In genomic region chr12:1481326-1481725, GRCh38 we compare ENCODE assay signal across 14 cellular contexts.
"Had no signal": no experiment of that assay in that cellular context is flagged by ENCODE, and none has a peak within 500 bp of the region (broad histone marks: within the 10 kb centered on the region; RNA-seq: fewer than 3 reads in every experiment).

No MANE protein-coding gene starts in this region.

- H3K4me1 ChIP-seq: parathyroid adenoma, sigmoid colon, thyroid gland had no signal

- H3K36me3 ChIP-seq: sigmoid colon, thyroid gland had no signal

- H3K4me3 ChIP-seq: dorsolateral prefrontal cortex, sigmoid colon, SK-N-MC, thyroid gland had no signal

- H3K9me3 ChIP-seq: sigmoid colon, thyroid gland had no signal

- ATAC-seq: stimulated activated effector memory CD8-positive, alpha-beta T cell treated with anti-CD3 and anti-CD28 coated beads, Interleukin-12 subunit alpha, Interleukin-12 subunit beta, amount 100 ng/mL, for 72 hours had no signal

- DNase-seq: activated CD4-positive, alpha-beta T cell treated with anti-CD3 and anti-CD28 coated beads, Interleukin-2, amount 50 U/mL, for 48 hours; activated CD4-positive, CD25-positive, alpha-beta regulatory T cell treated with anti-CD3 and anti-CD28 coated beads, Interleukin-2, amount 50 U/mL, for 72 hours; activated effector memory CD4-positive, alpha-beta T cell treated with Interleukin-2 at 50 U/mL for 16 hours; dorsolateral prefrontal cortex; erythroblast; foreskin melanocyte; immature natural killer cell; left cardiac atrium; sigmoid colon; T-helper 9 cell; thyroid gland had no signal

- H3K9ac ChIP-seq: parathyroid adenoma had no signal

- H3K27me3 ChIP-seq: dorsolateral prefrontal cortex, sigmoid colon, thyroid gland had no signal

- H3K27ac ChIP-seq: dorsolateral prefrontal cortex, parathyroid adenoma, SK-N-MC, thyroid gland had no signal
